ENCODE assay signal across 10 cellular contexts in the genomic region with DNA sequence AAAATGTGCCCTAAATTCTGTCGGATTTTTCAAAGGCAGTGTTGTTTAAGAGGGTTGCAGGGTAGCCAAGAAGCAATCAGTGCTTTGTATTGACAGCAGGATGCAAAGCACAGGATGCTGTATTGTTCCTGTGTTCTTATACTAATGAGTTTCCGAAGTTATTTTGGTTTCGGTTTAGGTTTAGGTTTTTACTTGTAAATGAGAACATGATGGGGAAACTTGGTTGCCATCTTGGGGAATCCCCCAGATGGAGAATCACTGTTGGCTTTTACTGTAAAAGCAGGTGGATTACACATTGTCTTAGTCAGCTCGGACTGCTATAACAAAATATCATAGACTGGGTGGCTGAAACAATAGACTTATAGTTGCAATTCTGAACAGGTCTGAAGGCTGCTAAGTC.
DNase-seq lines count a peak whose midpoint lies in the region; ATAC-seq and TF ChIP-seq lines count a peak whose summit lies in the region.
"Had no signal": no experiment of that assay in that cellular context is flagged by ENCODE, and none has a peak within 500 bp of the region (broad histone marks: within the 10 kb centered on the region; RNA-seq: fewer than 3 reads in every experiment).

No MANE protein-coding gene starts in this region.

- H3K36me3 Mint-ChIP-seq in progenitor cell of endocrine pancreas (ENCODE audit: insufficient read depth): no peaks in the 10 kb centered on the region

- H3K27me3 Mint-ChIP-seq in progenitor cell of endocrine pancreas: no peaks in the 10 kb centered on the region
- H3K27me3 Mint-ChIP-seq: stimulated activated naive CD8-positive, alpha-beta T cell treated with anti-CD3 and anti-CD28 coated beads, Interleukin-15, Interleukin-2, amounts not matched to agents 100 ng/mL and 50 ng/mL, for 24 hours had no signal

- DNase-seq in stimulated activated CD4-positive, alpha-beta T cell treated with anti-CD3 and anti-CD28 coated beads, Interleukin-1b, Interleukin-23, amount 100 ng/mL, for 48 hours: peak; percentile 2
- DNase-seq in stimulated activated CD4-positive, alpha-beta T cell treated with anti-CD3 and anti-CD28 coated beads, Interleukin-4, amount 100 ng/mL, for 4 hours: no peak
- no peak for DNase-seq in NCI-H1417 treated with DMSO at 0.1 percent for 48 hours (lab: John Stamatoyannopoulos, UW)
- DNase-seq in progenitor cell of endocrine pancreas (ENCODE audit: low spot score, unreplicated experiment): no peak
- no peak for DNase-seq in DMS53 (lab: John Stamatoyannopoulos, UW)
- DNase-seq: mesenchymal stem cell had no signal

- peak; percentile 90 for ATAC-seq in HG02610 (IDR thresholded peaks at IDR 0.05; ENCODE audit: unreplicated experiment)
- peak; percentile 93 for ATAC-seq in HG03469 (IDR thresholded peaks at IDR 0.05; ENCODE audit: unreplicated experiment)
- ATAC-seq in esophagus mucosa: no peak

- no peak overlapping the region for H3K27ac Mint-ChIP-seq in progenitor cell of endocrine pancreas
- H3K27ac Mint-ChIP-seq: stimulated activated naive CD8-positive, alpha-beta T cell treated with anti-CD3 and anti-CD28 coated beads, Interleukin-15, Interleukin-2, amounts not matched to agents 100 ng/mL and 50 ng/mL, for 24 hours had no signal

- TF ChIP-seq CTCF in progenitor cell of endocrine pancreas (IDR thresholded peaks at IDR 0.05; ENCODE audit: unreplicated experiment): no peak

- H3K9me3 Mint-ChIP-seq in progenitor cell of endocrine pancreas (ENCODE audit: low read depth): peaks cover 3% of the 10 kb centered on the region

- no peak overlapping the region for H3K4me3 Mint-ChIP-seq in progenitor cell of endocrine pancreas (ENCODE audit: low read depth)
- H3K4me3 Mint-ChIP-seq: stimulated activated naive CD8-positive, alpha-beta T cell treated with anti-CD3 and anti-CD28 coated beads, Interleukin-15, Interleukin-2, amounts not matched to agents 100 ng/mL and 50 ng/mL, for 24 hours had no signal

- peaks cover 3% of the 10 kb centered on the region for H3K4me1 Mint-ChIP-seq in progenitor cell of endocrine pancreas (ENCODE audit: low read depth)
